In genomic region chr4:142405021-142405991, GRCh38 we compare ENCODE assay signal across 8 cellular contexts.
DNase-seq lines count a peak whose midpoint lies in the region; ATAC-seq and TF ChIP-seq lines count a peak whose summit lies in the region.

No MANE protein-coding gene starts in this region.

- no peaks in the 10 kb centered on the region for H3K27me3 ChIP-seq in OCI-LY1 (ENCODE audit: insufficient read depth, low read length)

- H3K36me3 ChIP-seq in OCI-LY1 (ENCODE audit: insufficient read depth, low read length) = no peaks in the 10 kb centered on the region

- H3K36me3 Mint-ChIP-seq in activated T-helper 1 cell treated with anti-CD3 and anti-CD28 coated beads, Interleukin-12 subunit alpha, Interleukin-12 subunit beta, Interleukin-2, Interleukin-4 antibody, amounts not matched to agents 30 ng/mL and 10 ng/mL and 1 ng/mL, durations not matched to agents 14 hours and 24 hours and 36 hours (ENCODE audit: low read depth) = peaks cover 2% of the 10 kb centered on the region

- no peaks in the 10 kb centered on the region for H3K9me2 ChIP-seq in OCI-LY1 (ENCODE audit: low read depth, low read length)

- H3K27ac Mint-ChIP-seq in activated T-helper 1 cell treated with anti-CD3 and anti-CD28 coated beads, Interleukin-12 subunit alpha, Interleukin-12 subunit beta, Interleukin-2, Interleukin-4 antibody, amounts not matched to agents 30 ng/mL and 10 ng/mL and 1 ng/mL, durations not matched to agents 14 hours and 24 hours and 36 hours = peak overlapping the region; percentile 99

- intact Hi-C loops in activated T-helper 1 cell treated with anti-CD3 and anti-CD28 coated beads, Interleukin-12 subunit alpha, Interleukin-12 subunit beta, Interleukin-2, Interleukin-4 antibody, amounts not matched to agents 30 ng/mL and 10 ng/mL and 1 ng/mL, durations not matched to agents 14 hours and 24 hours and 36 hours (cut with micrococcal nuclease) = loop anchor here (1.0 to 10.0 kb wide), 9 partner anchors 9 to 1107 kb away; partner anchors contain the start of gene SMARCA5

- no peak overlapping the region for H3K27ac ChIP-seq in OCI-LY1 (ENCODE audit: low read depth, low read length, poor library complexity, severe bottlenecking)

- no peaks in the 10 kb centered on the region for H3K4me1 ChIP-seq in OCI-LY1 (ENCODE audit: insufficient read depth, low read length, severe bottlenecking)

- no peaks in the 10 kb centered on the region for H3K9me3 Mint-ChIP-seq in activated T-helper 1 cell treated with anti-CD3 and anti-CD28 coated beads, Interleukin-12 subunit alpha, Interleukin-12 subunit beta, Interleukin-2, Interleukin-4 antibody, amounts not matched to agents 30 ng/mL and 10 ng/mL and 1 ng/mL, durations not matched to agents 14 hours and 24 hours and 36 hours

- H2AFZ ChIP-seq in OCI-LY1 (ENCODE audit: low read length) = no peak overlapping the region

- H4K20me1 ChIP-seq in OCI-LY1 (ENCODE audit: insufficient read depth, low read length) = no peaks in the 10 kb centered on the region

- H3K79me2 ChIP-seq in OCI-LY1 (ENCODE audit: insufficient read depth, low read length) = no peaks in the 10 kb centered on the region

- no peaks in the 10 kb centered on the region for H3K27me3 Mint-ChIP-seq in activated T-helper 1 cell treated with anti-CD3 and anti-CD28 coated beads, Interleukin-12 subunit alpha, Interleukin-12 subunit beta, Interleukin-2, Interleukin-4 antibody, amounts not matched to agents 30 ng/mL and 10 ng/mL and 1 ng/mL, durations not matched to agents 14 hours and 24 hours and 36 hours (ENCODE audit: insufficient read depth)

- H3F3A ChIP-seq in OCI-LY1 (ENCODE audit: insufficient read depth, low read length) = no peaks in the 10 kb centered on the region

- H3K4me2 ChIP-seq in OCI-LY1 (ENCODE audit: low read length) = no peak overlapping the region

- H3K4me3 ChIP-seq in OCI-LY1 (ENCODE audit: low read depth, low read length, poor library complexity, severe bottlenecking) (peak overlapping the region; percentile 13), fibroblast of pulmonary artery (replicated peaks; ENCODE audit: low read depth, low read length) (peak overlapping the region; percentile 66)

- no peak for TF ChIP-seq CTCF in OCI-LY1 (IDR thresholded peaks at IDR 0.05; ENCODE audit: low read length)
- no peak for TF ChIP-seq CTCF in fibroblast of pulmonary artery (IDR thresholded peaks at IDR 0.05; ENCODE audit: low read length, missing control alignments)
- no peak for TF ChIP-seq CTCF in omental fat pad (IDR thresholded peaks at IDR 0.05)

- DNase-seq in activated T-helper 1 cell treated with anti-CD3 and anti-CD28 coated beads, Interleukin-12 subunit alpha, Interleukin-12 subunit beta, Interleukin-2, Interleukin-4 antibody, amounts not matched to agents 30 ng/mL and 10 ng/mL and 1 ng/mL, durations not matched to agents 14 hours and 24 hours and 36 hours (ENCODE audit: low spot score) = peak; percentile 51
- DNase-seq in fibroblast of pulmonary artery (ENCODE audit: low read depth) (peak; percentile 79), omental fat pad (ENCODE audit: low spot score) (peak; percentile 30), ureter (ENCODE audit: low spot score) (peak; percentile 59), DMS 273 treated with DMSO at 0.1 percent for 48 hours (lab: John Stamatoyannopoulos, UW) (no peak)

- H3K4me3 Mint-ChIP-seq in activated T-helper 1 cell treated with anti-CD3 and anti-CD28 coated beads, Interleukin-12 subunit alpha, Interleukin-12 subunit beta, Interleukin-2, Interleukin-4 antibody, amounts not matched to agents 30 ng/mL and 10 ng/mL and 1 ng/mL, durations not matched to agents 14 hours and 24 hours and 36 hours = peak overlapping the region; percentile 97

- H3K9ac ChIP-seq in OCI-LY1 (ENCODE audit: low read length) = no peak overlapping the region

- H3K9me3 ChIP-seq in OCI-LY1 (ENCODE audit: low read length) = no peaks in the 10 kb centered on the region

- H3K4me1 Mint-ChIP-seq in activated T-helper 1 cell treated with anti-CD3 and anti-CD28 coated beads, Interleukin-12 subunit alpha, Interleukin-12 subunit beta, Interleukin-2, Interleukin-4 antibody, amounts not matched to agents 30 ng/mL and 10 ng/mL and 1 ng/mL, durations not matched to agents 14 hours and 24 hours and 36 hours (ENCODE audit: low read depth) = peaks cover 78% of the 10 kb centered on the region

- ATAC-seq in GM18498 (IDR thresholded peaks at IDR 0.05; ENCODE audit: unreplicated experiment) = peak; percentile 71
- peak; percentile 65 for ATAC-seq in HG02763 (IDR thresholded peaks at IDR 0.05; ENCODE audit: unreplicated experiment)
- ATAC-seq in omental fat pad (ENCODE audit: low FRiP score) = peak; percentile 70
